ENCODE assay signal across 8 cellular contexts in the genomic region with DNA sequence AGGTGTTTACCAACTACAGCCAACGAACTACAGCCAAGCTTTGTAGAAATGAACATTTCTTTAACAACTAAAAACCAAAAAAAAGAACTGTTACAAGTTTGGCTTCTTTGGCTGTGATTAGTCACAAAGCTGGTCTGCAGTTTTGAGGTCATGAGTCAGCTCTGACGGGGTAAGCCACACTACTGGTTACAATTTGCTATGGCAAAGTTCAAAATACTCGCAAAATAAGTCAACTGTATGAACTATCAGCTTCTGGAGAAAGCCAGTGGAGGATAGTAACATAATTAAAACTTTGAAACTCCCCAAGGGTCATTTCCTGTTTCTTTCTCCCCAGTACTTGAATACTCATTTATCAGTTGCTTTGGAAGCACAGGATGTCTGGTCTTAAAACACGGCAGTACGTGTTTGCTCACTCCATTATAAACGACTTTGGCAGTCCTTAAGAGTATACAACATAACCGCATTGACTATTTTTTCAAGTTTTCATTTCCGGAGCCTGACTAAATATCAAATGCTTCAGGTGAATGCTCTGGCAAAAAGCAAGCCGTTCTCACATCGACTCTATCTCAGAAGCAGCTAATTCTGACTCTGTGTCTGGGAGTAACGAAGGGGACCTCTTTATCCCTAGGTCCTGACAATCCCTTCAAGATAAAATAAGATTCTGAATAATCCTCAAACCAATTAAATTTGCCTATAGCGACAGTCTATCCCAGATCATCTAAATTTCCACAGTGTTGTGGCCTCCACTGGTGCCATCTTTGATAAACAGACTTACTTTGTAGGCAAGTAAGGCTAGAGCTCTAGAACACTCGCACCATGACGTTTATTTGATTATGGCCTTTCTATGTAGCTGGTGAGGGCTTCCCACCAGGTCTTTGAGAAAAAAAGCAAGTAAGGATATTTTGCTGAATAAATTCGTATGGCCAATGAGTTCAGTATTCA. TPM values are rescaled to one million over a fixed set of nuclear protein-coding genes. Genes with fewer than 3 reads are reported as not detected.
A peak's percentile ranks its signal among the peaks of the same experiment; 100 is the strongest.
DNase-seq lines count a peak whose midpoint lies in the region; ATAC-seq and TF ChIP-seq lines count a peak whose summit lies in the region.

No MANE protein-coding gene starts in this region.

- in situ Hi-C loops in gastrocnemius medialis (cut with MboI; ENCODE audit: low sequenced_read_pairs in 4 of 4) = loop anchor here in 1 of 4 donors (10.0 kb wide), 1 partner anchor 496 kb away; no protein-coding TSS in a partner anchor

- TF ChIP-seq CTCF in gastrocnemius medialis (IDR thresholded peaks at IDR 0.05 in 4 of 5, conservative IDR thresholded peaks at IDR 0.05 in 1 of 5) = no peak

- DNase-seq in AG08396 (ENCODE audit: low spot score) (peak; percentile 69), KG1 (lab: John Stamatoyannopoulos, UW) (peak; percentile 55), gastrocnemius medialis (no peak), UCSD-AML1 (lab: John Stamatoyannopoulos, UW; ENCODE audit: unreplicated experiment) (no peak), NCI-H146 treated with DMSO at 0.1 percent for 48 hours (lab: John Stamatoyannopoulos, UW; ENCODE audit: unreplicated experiment) (no peak)
- peak; percentile 47 for DNase-seq in activated CD4-positive, alpha-beta T cell treated with anti-CD3 and anti-CD28 coated beads, Interleukin-2, amount 50 U/mL, for 1 hour

- H3K9me3 ChIP-seq in esophagus (ENCODE audit: control insufficient read depth in 2 of 2, insufficient read depth in 1 of 2, low read depth in 1 of 2, low read length in 1 of 2) (no peaks in the 10 kb centered on the region), gastrocnemius medialis (no peaks in the 10 kb centered on the region)

- H3K36me3 ChIP-seq in esophagus (ENCODE audit: control insufficient read depth in 2 of 2, insufficient read depth in 2 of 2, low read length in 1 of 2) (no peaks in the 10 kb centered on the region), gastrocnemius medialis (no peaks in the 10 kb centered on the region)

- peaks cover 0 to 3% of the 10 kb centered on the region in 2 donors for H3K4me1 ChIP-seq in esophagus (ENCODE audit: control insufficient read depth in 2 of 2, insufficient read depth in 2 of 2, low read length in 1 of 2)
- no peaks in the 10 kb centered on the region for H3K4me1 ChIP-seq in gastrocnemius medialis

- H3K27me3 ChIP-seq in esophagus (ENCODE audit: control insufficient read depth in 1 of 2, insufficient read depth in 2 of 2, low read length in 2 of 2) (no peaks in the 10 kb centered on the region), gastrocnemius medialis (no peaks in the 10 kb centered on the region)

- intact Hi-C loops in gastrocnemius medialis (cut with DNase I; ENCODE audit: low total_unique reads) = no loop called here

- H3K27ac ChIP-seq in esophagus (ENCODE audit: low read depth in 2 of 2, low read length in 1 of 2) (peak overlapping the region; percentile 11 to 76), gastrocnemius medialis (peak overlapping the region in 1 of 4 donors; percentile 25)

- no peak overlapping the region for H3K4me3 ChIP-seq in esophagus (ENCODE audit: low read depth in 1 of 2, low read length in 2 of 2)
- no peak overlapping the region for H3K4me3 ChIP-seq in gastrocnemius medialis

- no peak for TF ChIP-seq POLR2A in gastrocnemius medialis (IDR thresholded peaks at IDR 0.05)

- 40 to 55% methylated on average over 15 of the region's 15 CpGs for whole genome bisulfite sequencing in esophagus, 2 donors

- ATAC-seq in GM19468 (IDR thresholded peaks at IDR 0.05; ENCODE audit: extremely low read depth, unreplicated experiment) = peak; percentile 14
- peak; percentile 34 to 39 for ATAC-seq in gastrocnemius medialis

RNA-seq across cellular contexts. Expression of a gene that starts 10.6 kb away (rescaled TPM):
- polyA plus RNA-seq in esophagus = 10 to 100 TPM; 46.3 to 84.1 TPM
- 10 to 100 TPM in 2 of 4 donors, 1 to 10 TPM in 2; 2.4 to 32.7 (median 7.9) TPM for total RNA-seq in gastrocnemius medialis

Comparison
In these comparisons a context has a peak if more than half of its experiments do, and no peak if none do; other contexts are left out.
1. DNase-seq: peak in AG08396 (single experiment), KG1 (single experiment) and activated CD4-positive, alpha-beta T cell treated with anti-CD3 and anti-CD28 coated beads, Interleukin-2, amount 50 U/mL, for 1 hour (single experiment); none in gastrocnemius medialis (0 of 2), UCSD-AML1 (single experiment) and NCI-H146 treated with DMSO at 0.1 percent for 48 hours (single experiment).